9 cellular contexts compared by ENCODE assay signal in the genomic region with DNA sequence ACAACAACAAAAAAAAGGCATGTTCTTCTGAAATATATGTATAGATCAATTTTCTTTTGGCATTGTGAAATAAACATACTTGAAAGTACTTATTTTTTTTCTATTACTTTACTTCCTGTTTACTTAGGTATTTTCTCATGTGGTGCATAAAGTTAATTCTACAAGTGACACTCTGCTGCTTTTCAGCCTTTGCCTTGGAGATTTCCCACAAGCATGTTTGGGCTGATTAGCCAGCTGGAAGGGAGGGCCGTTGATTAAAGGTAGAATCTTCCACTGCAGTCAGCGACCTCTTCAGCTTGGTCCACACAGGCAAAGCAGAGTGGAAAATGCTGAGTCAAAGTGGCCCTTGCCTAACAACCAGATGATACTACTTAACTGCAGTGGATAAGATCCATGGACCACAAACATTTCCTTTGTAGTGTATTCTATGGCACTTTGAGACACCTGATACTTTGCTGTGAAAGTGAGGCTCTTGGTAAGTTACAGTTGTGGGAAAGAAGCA.
A peak's percentile ranks its signal among the peaks of the same experiment; 100 is the strongest.
DNase-seq lines count a peak whose midpoint lies in the region; ATAC-seq, FAIRE-seq and TF ChIP-seq lines count a peak whose summit lies in the region.
"Had no signal": no experiment of that assay in that cellular context is flagged by ENCODE, and none has a peak within 500 bp of the region (broad histone marks: within the 10 kb centered on the region; RNA-seq: fewer than 3 reads in every experiment).

No MANE protein-coding gene starts in this region.

- no peak for FAIRE-seq in small intestine (lab: Jason Lieb, UNC)

- no peak overlapping the region for H3K9ac ChIP-seq in MM.1S (ENCODE audit: low read length)

- H3K4me1 ChIP-seq in MM.1S (ENCODE audit: low read length) = peaks cover 7% of the 10 kb centered on the region
- peaks cover 2% of the 10 kb centered on the region in 2 donors for H3K4me1 ChIP-seq in small intestine (ENCODE audit: control insufficient read depth in 2 of 2, insufficient read depth in 1 of 2, low read depth in 1 of 2, low read length in 1 of 2)

- H3K4me3 ChIP-seq in MM.1S (ENCODE audit: low read length) = no peak overlapping the region
- no peak overlapping the region for H3K4me3 ChIP-seq in epithelial cell of proximal tubule (ENCODE audit: low read depth, low read length)
- no peak overlapping the region for H3K4me3 ChIP-seq in small intestine (ENCODE audit: low read depth in 1 of 2, low read length in 2 of 2)

- no peak overlapping the region for H2AFZ ChIP-seq in MM.1S (ENCODE audit: low read length)

- POLR2A ChIA-PET in GM10248 (lab: Yijun Ruan, JAX) = no interaction called here

- H3K27me3 ChIP-seq in MM.1S (replicated peaks; ENCODE audit: insufficient read depth, low read length) (no peaks in the 10 kb centered on the region), small intestine (ENCODE audit: control insufficient read depth in 2 of 2, insufficient read depth in 2 of 2, low read length in 2 of 2) (no peaks in the 10 kb centered on the region)
- H3K27me3 ChIP-seq: neutrophil had no signal

- peak overlapping the region; percentile 26; the same call in 1 of the 2 replicates for H3K4me2 ChIP-seq in MM.1S (ENCODE audit: low read depth, low read length)

- WGBS in small intestine, 3 donors = 28 to 58% (median 37%) methylated on average over 2 of the region's 2 CpGs

- TF ChIP-seq CTCF in MM.1S (IDR thresholded peaks at IDR 0.05; ENCODE audit: low read length) (no peak), epithelial cell of proximal tubule (conservative IDR thresholded peaks at IDR 0.05; ENCODE audit: low read depth, low read length) (no peak), GM10248 (IDR thresholded peaks at IDR 0.05; ENCODE audit: control extremely low read depth, extremely low read depth, low read depth, missing control alignments) (no peak)

- H3K27ac ChIP-seq in MM.1S (ENCODE audit: low read length) (peak overlapping the region; percentile 40; the same call in 1 of the 2 replicates), small intestine (ENCODE audit: low read depth in 1 of 2, low read length in 1 of 2) (peak overlapping the region in 1 of 2 donors; percentile 20)
- H3K27ac ChIP-seq: neutrophil had no signal

- no peaks in the 10 kb centered on the region for H3K9me3 ChIP-seq in MM.1S (replicated peaks; ENCODE audit: insufficient read depth, low read length)
- no peaks in the 10 kb centered on the region for H3K9me3 ChIP-seq in small intestine (ENCODE audit: control insufficient read depth, low read depth)
- H3K9me3 ChIP-seq: neutrophil had no signal

- peak; percentile 95 for DNase-seq in MM.1S
- DNase-seq in epithelial cell of proximal tubule (ENCODE audit: low read depth) = peak; percentile 77
- peak; percentile 18 for DNase-seq in small intestine
- no peak for DNase-seq in GM10248 (ENCODE audit: extremely low spot score)
- DNase-seq in NCI-H510A treated with DMSO at 0.1 percent for 48 hours (lab: John Stamatoyannopoulos, UW) = no peak
- no peak for DNase-seq in ureter (ENCODE audit: low spot score)

- H3K79me2 ChIP-seq in MM.1S (ENCODE audit: low read length) = no peaks in the 10 kb centered on the region

- H3K9me2 ChIP-seq in MM.1S (replicated peaks; ENCODE audit: insufficient read depth, low read length) = no peaks in the 10 kb centered on the region

- ATAC-seq in GM18499 (IDR thresholded peaks at IDR 0.05; ENCODE audit: insufficient read depth, unreplicated experiment) (peak; percentile 94), GM21737 (IDR thresholded peaks at IDR 0.05; ENCODE audit: unreplicated experiment) (peak; percentile 82)

- H4K20me1 ChIP-seq in MM.1S (ENCODE audit: insufficient read depth, low read length) = no peaks in the 10 kb centered on the region

- CTCF ChIA-PET in GM10248 (lab: Yijun Ruan, JAX) = no interaction called here

- no peaks in the 10 kb centered on the region for H3K36me3 ChIP-seq in MM.1S (replicated peaks; ENCODE audit: insufficient read depth, low read length)
- H3K36me3 ChIP-seq in small intestine (ENCODE audit: control insufficient read depth in 2 of 2, insufficient read depth in 2 of 2, low read length in 2 of 2) = no peaks in the 10 kb centered on the region
- H3K36me3 ChIP-seq: neutrophil had no signal

- peaks cover 7% of the 10 kb centered on the region for H3F3A ChIP-seq in MM.1S (ENCODE audit: insufficient read depth, low read length)

Comparison
In these comparisons a context has a peak if more than half of its experiments do, and no peak if none do; other contexts are left out.
1. DNase-seq: peak in MM.1S (single experiment), epithelial cell of proximal tubule (single experiment) and small intestine (single experiment); none in GM10248 (single experiment), NCI-H510A treated with DMSO at 0.1 percent for 48 hours (single experiment) and ureter (single experiment).